20 cellular contexts compared by ENCODE assay signal in the genomic region with DNA sequence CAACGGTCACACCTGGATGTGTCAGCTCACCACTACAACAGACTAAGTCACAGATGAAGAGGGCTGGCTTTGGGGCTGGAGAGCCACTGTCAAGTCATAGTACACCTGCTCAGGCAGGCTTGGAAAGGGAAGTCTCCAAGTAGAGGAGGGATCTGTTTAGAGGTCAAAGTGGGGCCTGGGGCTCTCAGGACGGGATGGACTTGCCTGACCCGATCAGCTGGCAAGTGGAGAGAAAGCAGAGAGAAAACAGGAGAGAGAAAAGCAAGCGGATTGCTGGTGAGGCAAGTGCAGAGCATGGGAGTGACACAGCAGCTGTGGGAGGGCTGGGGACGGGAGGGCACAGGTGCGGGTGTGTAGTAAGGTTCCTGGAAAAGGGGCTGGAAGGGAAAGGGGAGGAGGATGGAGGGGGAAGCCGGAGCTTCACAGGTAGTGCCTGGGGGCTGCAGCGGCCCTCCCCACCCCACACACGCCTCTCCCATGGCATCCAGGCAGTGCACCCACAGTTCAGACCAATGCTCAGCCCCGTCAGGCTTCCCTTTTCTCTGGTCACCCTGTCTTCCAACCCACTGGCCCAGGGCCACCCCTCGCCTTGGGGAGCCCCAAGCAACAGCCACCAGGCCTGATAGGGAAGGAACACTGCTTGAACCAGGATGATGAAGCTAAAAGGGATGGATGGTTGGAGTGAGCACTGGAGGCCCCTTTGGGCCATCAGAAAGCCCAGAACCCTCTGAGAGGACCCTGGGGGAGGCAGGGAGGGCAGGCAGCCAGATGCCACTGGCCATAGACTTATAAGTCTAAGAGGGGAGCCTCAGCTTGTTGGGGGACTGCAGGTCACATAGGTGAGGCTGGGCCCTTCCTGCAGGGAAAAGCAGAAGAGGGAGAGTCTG. TPM values are rescaled to one million over a fixed set of nuclear protein-coding genes. Genes with fewer than 3 reads are reported as not detected.
A peak's percentile ranks its signal among the peaks of the same experiment; 100 is the strongest.
DNase-seq lines count a peak whose midpoint lies in the region; ATAC-seq and TF ChIP-seq lines count a peak whose summit lies in the region.
"Had no signal": no experiment of that assay in that cellular context is flagged by ENCODE, and none has a peak within 500 bp of the region (broad histone marks: within the 10 kb centered on the region; RNA-seq: fewer than 3 reads in every experiment).

No MANE protein-coding gene starts in this region.

- H3K36me3 ChIP-seq in BLaER1, result peaks cover 48% of the 10 kb centered on the region
- H3K36me3 ChIP-seq: breast epithelium had no signal

- no peaks in the 10 kb centered on the region for H3K27me3 ChIP-seq in BLaER1
- H3K27me3 ChIP-seq: breast epithelium, dorsolateral prefrontal cortex, esophagus muscularis mucosa had no signal

- peaks cover 34% of the 10 kb centered on the region for H3K36me3 Mint-ChIP-seq in Calu3 (ENCODE audit: insufficient read depth, unreplicated experiment)
- peaks cover 25% of the 10 kb centered on the region for H3K36me3 Mint-ChIP-seq in activated CD8-positive, alpha-beta T cell treated with anti-CD3 and anti-CD28 coated beads for 36 hours (ENCODE audit: low read depth)

- H3K27ac ChIP-seq in BLaER1, result no peak overlapping the region
- H3K27ac ChIP-seq: esophagus muscularis mucosa, left ventricle myocardium inferior had no signal

- DNase-seq in Calu3 (no peak), mucosa of gallbladder (ENCODE audit: low spot score) (peak; percentile 8), GM20000 (ENCODE audit: low spot score) (no peak), NCI-H526 (lab: John Stamatoyannopoulos, UW) (no peak)
- no peak for DNase-seq in activated CD8-positive, alpha-beta T cell treated with anti-CD3 and anti-CD28 coated beads for 36 hours
- no peak for DNase-seq in stimulated activated naive CD4-positive, alpha-beta T cell (lab: John Stamatoyannopoulos, UW)
- DNase-seq: activated CD4-positive, CD25-positive, alpha-beta regulatory T cell; AML-193; left ventricle myocardium inferior; NCI-H1105; NCI-H2081 treated with DMSO at 0.1 percent for 48 hours; NCI-H510A treated with DMSO at 0.1 percent for 48 hours; occipital lobe; SIG-M5; substantia nigra had no signal

- H3K27ac Mint-ChIP-seq in Calu3 (ENCODE audit: unreplicated experiment), result peak overlapping the region; percentile 1
- H3K27ac Mint-ChIP-seq in activated CD8-positive, alpha-beta T cell treated with anti-CD3 and anti-CD28 coated beads for 36 hours, result peak overlapping the region; percentile 63

- H3K4me3 ChIP-seq in BLaER1, result no peak overlapping the region
- H3K4me3 ChIP-seq: left ventricle myocardium inferior had no signal

- intact Hi-C loops in Calu3 (cut with micrococcal nuclease; ENCODE audit: unreplicated experiment), result loop anchor here (2.0 kb wide), 1 partner anchor 469 kb away; no protein-coding TSS in a partner anchor
- intact Hi-C loops in activated CD8-positive, alpha-beta T cell treated with anti-CD3 and anti-CD28 coated beads for 36 hours (cut with micrococcal nuclease), result loop anchor here (10.0 kb wide), 2 partner anchors 483 to 1237 kb away; a partner anchor contains a TSS

- no peaks in the 10 kb centered on the region for H3K9me3 Mint-ChIP-seq in Calu3 (ENCODE audit: low read depth, unreplicated experiment)
- no peaks in the 10 kb centered on the region for H3K9me3 Mint-ChIP-seq in activated CD8-positive, alpha-beta T cell treated with anti-CD3 and anti-CD28 coated beads for 36 hours

- H3K4me2 ChIP-seq in BLaER1, result peak overlapping the region; percentile 60

- no peak overlapping the region for H3K4me3 Mint-ChIP-seq in Calu3 (ENCODE audit: low read depth, unreplicated experiment)
- no peak overlapping the region for H3K4me3 Mint-ChIP-seq in activated CD8-positive, alpha-beta T cell treated with anti-CD3 and anti-CD28 coated beads for 36 hours

- H4K20me1 ChIP-seq in BLaER1, result peaks cover 51% of the 10 kb centered on the region

- POLR2A ChIA-PET in activated CD8-positive, alpha-beta T cell treated with anti-CD3 and anti-CD28 coated beads for 36 hours (lab: Charles Lee), result interaction anchor here (4.1 kb wide), 1 partner anchor 9 kb away, joined by 48 read pairs; a partner anchor contains a TSS

- no peak overlapping the region for H3K9ac ChIP-seq in BLaER1

- TF ChIP-seq CTCF in Calu3 (IDR thresholded peaks at IDR 0.05; ENCODE audit: unreplicated experiment), result no peak
- no peak for TF ChIP-seq CTCF in activated CD8-positive, alpha-beta T cell treated with anti-CD3 and anti-CD28 coated beads for 36 hours (IDR thresholded peaks at IDR 0.05)
- no peak for TF ChIP-seq CTCF in GM20000 (IDR thresholded peaks at IDR 0.05; ENCODE audit: extremely low read depth, missing control alignments)

- no peaks in the 10 kb centered on the region for H3K27me3 Mint-ChIP-seq in Calu3 (ENCODE audit: unreplicated experiment)
- no peaks in the 10 kb centered on the region for H3K27me3 Mint-ChIP-seq in activated CD8-positive, alpha-beta T cell treated with anti-CD3 and anti-CD28 coated beads for 36 hours

- no peaks in the 10 kb centered on the region for H3K9me3 ChIP-seq in BLaER1
- H3K9me3 ChIP-seq: breast epithelium, esophagus muscularis mucosa, left ventricle myocardium inferior had no signal

- H3K4me1 Mint-ChIP-seq in Calu3 (ENCODE audit: low read depth, unreplicated experiment), result peaks cover 21% of the 10 kb centered on the region
- H3K4me1 Mint-ChIP-seq in activated CD8-positive, alpha-beta T cell treated with anti-CD3 and anti-CD28 coated beads for 36 hours (ENCODE audit: low read depth), result peaks cover 21% of the 10 kb centered on the region

- no peak for ATAC-seq in activated CD8-positive, alpha-beta T cell treated with anti-CD3 and anti-CD28 coated beads for 36 hours
- ATAC-seq: sciatic nerve had no signal

- CTCF ChIA-PET in Calu3 (lab: Charles Lee), result interaction anchor here (0.6 kb wide), 1 partner anchor 19 kb away, joined by 4 read pairs; no protein-coding TSS in a partner anchor
- CTCF ChIA-PET in activated CD8-positive, alpha-beta T cell treated with anti-CD3 and anti-CD28 coated beads for 36 hours (lab: Charles Lee), result interaction anchor here (0.6 to 1.8 kb wide), 11 partner anchors 9 to 454 kb away, joined by 3 to 35 read pairs (median 4); a partner anchor contains a TSS

- peaks cover 27% of the 10 kb centered on the region for H3K4me1 ChIP-seq in BLaER1
- H3K4me1 ChIP-seq: breast epithelium had no signal

- BruUV-seq in Calu3 (replicated peaks; lab: Mats Ljungman, UMichigan), result no TSS peak

RNA-seq across cellular contexts. Expression of a gene that starts 8.5 kb away (rescaled TPM):
- total RNA-seq in Calu3 (2022) (1,584 and 1,695 TPM in 2 replicates), mucosa of gallbladder (753 TPM)
- total RNA-seq in activated CD8-positive, alpha-beta T cell treated with anti-CD3 and anti-CD28 coated beads for 36 hours, result 1,000 to 10,000 TPM; 3,057 to 3,069 TPM
